ENCODE assay signal across 1 cellular context in genomic region chr7:71633571-71634008, GRCh38.
TF ChIP-seq lines count a peak whose summit lies in the region.

No MANE protein-coding gene starts in this region.

TF ChIP-seq in HepG2, 621 proteins besides CTCF, POLR2A, EP300 and RAD21 (continued from another document):
- peak; percentile 52; the same call in 1 of the 2 replicates for TF ChIP-seq ATF3 (CRISPR knock-in tag; IDR thresholded peaks at IDR 0.05)
- TF ChIP-seq, protein P1, sequence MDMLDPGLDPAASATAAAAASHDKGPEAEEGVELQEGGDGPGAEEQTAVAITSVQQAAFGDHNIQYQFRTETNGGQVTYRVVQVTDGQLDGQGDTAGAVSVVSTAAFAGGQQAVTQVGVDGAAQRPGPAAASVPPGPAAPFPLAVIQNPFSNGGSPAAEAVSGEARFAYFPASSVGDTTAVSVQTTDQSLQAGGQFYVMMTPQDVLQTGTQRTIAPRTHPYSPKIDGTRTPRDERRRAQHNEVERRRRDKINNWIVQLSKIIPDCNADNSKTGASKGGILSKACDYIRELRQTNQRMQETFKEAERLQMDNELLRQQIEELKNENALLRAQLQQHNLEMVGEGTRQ (IDR thresholded peaks at IDR 0.05; ENCODE audit: low read depth, low read length), result no peak
- TF ChIP-seq, protein P1 (CRISPR knock-in tag; IDR thresholded peaks at IDR 0.05; ENCODE audit: borderline replicate concordance), result no peak
- TF ChIP-seq SMARCE1 (IDR thresholded peaks at IDR 0.05; ENCODE audit: borderline replicate concordance), result no peak
- no peak for TF ChIP-seq ZZZ3 (CRISPR knock-in tag; IDR thresholded peaks at IDR 0.05; ENCODE audit: borderline replicate concordance)
- TF ChIP-seq ZBTB25 (CRISPR knock-in tag; IDR thresholded peaks at IDR 0.05), result no peak
- TF ChIP-seq YY1 (IDR thresholded peaks at IDR 0.05; ENCODE audit: insufficient read depth, insufficient replicate concordance, low read depth, low read length), result no peak
- no peak for TF ChIP-seq GABPA (IDR thresholded peaks at IDR 0.05; ENCODE audit: low read depth, low read length)
- TF ChIP-seq GABPA (CRISPR knock-in tag; IDR thresholded peaks at IDR 0.05; ENCODE audit: low read depth), result peak; percentile 65
- TF ChIP-seq ZNF382 (CRISPR knock-in tag; IDR thresholded peaks at IDR 0.05; ENCODE audit: borderline replicate concordance), result no peak
- TF ChIP-seq ETV6 (CRISPR knock-in tag; conservative IDR thresholded peaks at IDR 0.05), result no peak
- TF ChIP-seq MIER2 (CRISPR knock-in tag; IDR thresholded peaks at IDR 0.05), result no peak
- TF ChIP-seq, protein P2, sequence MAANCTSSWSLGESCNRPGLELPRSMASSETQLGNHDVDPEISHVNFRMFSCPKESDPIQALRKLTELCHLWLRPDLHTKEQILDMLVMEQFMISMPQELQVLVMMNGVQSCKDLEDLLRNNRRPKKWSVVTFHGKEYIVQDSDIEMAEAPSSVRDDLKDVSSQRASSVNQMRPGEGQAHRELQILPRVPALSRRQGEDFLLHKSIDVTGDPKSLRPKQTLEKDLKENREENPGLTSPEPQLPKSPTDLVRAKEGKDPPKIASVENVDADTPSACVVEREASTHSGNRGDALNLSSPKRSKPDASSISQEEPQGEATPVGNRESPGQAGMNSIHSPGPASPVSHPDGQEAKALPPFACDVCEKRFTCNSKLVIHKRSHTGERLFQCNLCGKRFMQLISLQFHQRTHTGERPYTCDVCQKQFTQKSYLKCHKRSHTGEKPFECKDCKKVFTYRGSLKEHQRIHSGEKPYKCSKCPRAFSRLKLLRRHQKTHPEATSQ (CRISPR knock-in tag; IDR thresholded peaks at IDR 0.05; ENCODE audit: borderline replicate concordance), result no peak
- TF ChIP-seq FOXO4 (CRISPR knock-in tag; conservative IDR thresholded peaks at IDR 0.05), result no peak
- TF ChIP-seq MIXL1 (CRISPR knock-in tag; IDR thresholded peaks at IDR 0.05), result no peak
- TF ChIP-seq ARID5B (CRISPR knock-in tag; IDR thresholded peaks at IDR 0.05), result peak; percentile 54
- TF ChIP-seq FOSL2 (CRISPR knock-in tag; IDR thresholded peaks at IDR 0.05), result peak; percentile 93
- TF ChIP-seq ZNF350 (CRISPR knock-in tag; IDR thresholded peaks at IDR 0.05; ENCODE audit: borderline replicate concordance, low read depth), result no peak
- TF ChIP-seq GABPB1 (CRISPR knock-in tag; IDR thresholded peaks at IDR 0.05), result peak; percentile 49; the same call in 1 of the 2 replicates
- no peak for TF ChIP-seq GZF1 (CRISPR knock-in tag; IDR thresholded peaks at IDR 0.05)
- TF ChIP-seq ZNF782 (CRISPR knock-in tag; IDR thresholded peaks at IDR 0.05; ENCODE audit: borderline replicate concordance), result no peak
- no peak for TF ChIP-seq MXD4 (CRISPR knock-in tag; IDR thresholded peaks at IDR 0.05)
- no peak for TF ChIP-seq ZNF564 (CRISPR knock-in tag; IDR thresholded peaks at IDR 0.05)
- TF ChIP-seq AKAP8 (CRISPR knock-in tag; IDR thresholded peaks at IDR 0.05), result no peak
- TF ChIP-seq ZBTB49 (CRISPR knock-in tag; IDR thresholded peaks at IDR 0.05; ENCODE audit: borderline replicate concordance), result no peak
- no peak for TF ChIP-seq ZNF724P (CRISPR knock-in tag; IDR thresholded peaks at IDR 0.05; ENCODE audit: borderline replicate concordance)
- no peak for TF ChIP-seq KDM5A (IDR thresholded peaks at IDR 0.05; ENCODE audit: borderline replicate concordance, low read length)
- TF ChIP-seq GFI1 (CRISPR knock-in tag; IDR thresholded peaks at IDR 0.05; ENCODE audit: borderline replicate concordance), result no peak
- TF ChIP-seq CREB1 (IDR thresholded peaks at IDR 0.05), result no peak
- peak; percentile 24; the same call in 1 of the 2 replicates for TF ChIP-seq CREB1 (CRISPR knock-in tag; IDR thresholded peaks at IDR 0.05)
- TF ChIP-seq PLRG1 (conservative IDR thresholded peaks at IDR 0.05), result no peak
- peak; percentile 67; the same call in 1 of the 2 replicates for TF ChIP-seq FOSL1 (CRISPR knock-in tag; IDR thresholded peaks at IDR 0.05; ENCODE audit: borderline replicate concordance)
- 0 out of 2 replicates have a peak, but pooled peaks have one; percentile 24 for TF ChIP-seq MED1 (CRISPR knock-in tag; IDR thresholded peaks at IDR 0.05)
- no peak for TF ChIP-seq CBX5 (CRISPR knock-in tag; IDR thresholded peaks at IDR 0.05; ENCODE audit: borderline replicate concordance)
- no peak for TF ChIP-seq RFXAP (CRISPR knock-in tag; IDR thresholded peaks at IDR 0.05; ENCODE audit: borderline replicate concordance)
- TF ChIP-seq SMAD1 (CRISPR knock-in tag; IDR thresholded peaks at IDR 0.05; ENCODE audit: borderline replicate concordance, low read depth), result no peak
- TF ChIP-seq, protein P3, sequence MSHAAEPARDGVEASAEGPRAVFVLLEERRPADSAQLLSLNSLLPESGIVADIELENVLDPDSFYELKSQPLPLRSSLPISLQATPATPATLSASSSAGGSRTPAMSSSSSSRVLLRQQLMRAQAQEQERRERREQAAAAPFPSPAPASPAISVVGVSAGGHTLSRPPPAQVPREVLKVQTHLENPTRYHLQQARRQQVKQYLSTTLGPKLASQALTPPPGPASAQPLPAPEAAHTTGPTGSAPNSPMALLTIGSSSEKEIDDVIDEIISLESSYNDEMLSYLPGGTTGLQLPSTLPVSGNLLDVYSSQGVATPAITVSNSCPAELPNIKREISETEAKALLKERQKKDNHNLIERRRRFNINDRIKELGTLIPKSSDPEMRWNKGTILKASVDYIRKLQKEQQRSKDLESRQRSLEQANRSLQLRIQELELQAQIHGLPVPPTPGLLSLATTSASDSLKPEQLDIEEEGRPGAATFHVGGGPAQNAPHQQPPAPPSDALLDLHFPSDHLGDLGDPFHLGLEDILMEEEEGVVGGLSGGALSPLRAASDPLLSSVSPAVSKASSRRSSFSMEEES (CRISPR knock-in tag; IDR thresholded peaks at IDR 0.05), result no peak
- no peak for TF ChIP-seq SUZ12 (IDR thresholded peaks at IDR 0.05; ENCODE audit: low read depth, low read length)
- no peak for TF ChIP-seq RBFOX2 (IDR thresholded peaks at IDR 0.05; ENCODE audit: low read depth, low read length)
- no peak for TF ChIP-seq AGO2 (optimal IDR thresholded peaks at IDR 0.05; ENCODE audit: low read depth, low read length)
- TF ChIP-seq, protein P4, sequence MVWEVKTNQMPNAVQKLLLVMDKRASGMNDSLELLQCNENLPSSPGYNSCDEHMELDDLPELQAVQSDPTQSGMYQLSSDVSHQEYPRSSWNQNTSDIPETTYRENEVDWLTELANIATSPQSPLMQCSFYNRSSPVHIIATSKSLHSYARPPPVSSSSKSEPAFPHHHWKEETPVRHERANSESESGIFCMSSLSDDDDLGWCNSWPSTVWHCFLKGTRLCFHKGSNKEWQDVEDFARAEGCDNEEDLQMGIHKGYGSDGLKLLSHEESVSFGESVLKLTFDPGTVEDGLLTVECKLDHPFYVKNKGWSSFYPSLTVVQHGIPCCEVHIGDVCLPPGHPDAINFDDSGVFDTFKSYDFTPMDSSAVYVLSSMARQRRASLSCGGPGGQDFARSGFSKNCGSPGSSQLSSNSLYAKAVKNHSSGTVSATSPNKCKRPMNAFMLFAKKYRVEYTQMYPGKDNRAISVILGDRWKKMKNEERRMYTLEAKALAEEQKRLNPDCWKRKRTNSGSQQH (CRISPR knock-in tag; IDR thresholded peaks at IDR 0.05; ENCODE audit: low read depth), result no peak
- TF ChIP-seq, protein P5, sequence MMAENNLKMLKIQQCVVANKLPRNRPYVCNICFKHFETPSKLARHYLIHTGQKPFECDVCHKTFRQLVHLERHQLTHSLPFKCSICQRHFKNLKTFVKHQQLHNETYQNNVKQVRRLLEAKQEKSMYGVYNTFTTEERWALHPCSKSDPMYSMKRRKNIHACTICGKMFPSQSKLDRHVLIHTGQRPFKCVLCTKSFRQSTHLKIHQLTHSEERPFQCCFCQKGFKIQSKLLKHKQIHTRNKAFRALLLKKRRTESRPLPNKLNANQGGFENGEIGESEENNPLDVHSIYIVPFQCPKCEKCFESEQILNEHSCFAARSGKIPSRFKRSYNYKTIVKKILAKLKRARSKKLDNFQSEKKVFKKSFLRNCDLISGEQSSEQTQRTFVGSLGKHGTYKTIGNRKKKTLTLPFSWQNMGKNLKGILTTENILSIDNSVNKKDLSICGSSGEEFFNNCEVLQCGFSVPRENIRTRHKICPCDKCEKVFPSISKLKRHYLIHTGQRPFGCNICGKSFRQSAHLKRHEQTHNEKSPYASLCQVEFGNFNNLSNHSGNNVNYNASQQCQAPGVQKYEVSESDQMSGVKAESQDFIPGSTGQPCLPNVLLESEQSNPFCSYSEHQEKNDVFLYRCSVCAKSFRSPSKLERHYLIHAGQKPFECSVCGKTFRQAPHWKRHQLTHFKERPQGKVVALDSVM (CRISPR knock-in tag; IDR thresholded peaks at IDR 0.05), result no peak
- no peak for TF ChIP-seq ZNF768 (CRISPR knock-in tag; IDR thresholded peaks at IDR 0.05)
- no peak for TF ChIP-seq SALL2 (CRISPR knock-in tag; IDR thresholded peaks at IDR 0.05)
- TF ChIP-seq ZBTB7A (CRISPR knock-in tag; IDR thresholded peaks at IDR 0.05), result no peak
- no peak for TF ChIP-seq ZNF746 (CRISPR knock-in tag; IDR thresholded peaks at IDR 0.05)
- no peak for TF ChIP-seq HNRNPH1 (optimal IDR thresholded peaks at IDR 0.05; ENCODE audit: low read depth, low read length)
- no peak for TF ChIP-seq ZNF205 (CRISPR knock-in tag; IDR thresholded peaks at IDR 0.05)
- no peak for TF ChIP-seq MEIS1 (CRISPR knock-in tag; IDR thresholded peaks at IDR 0.05; ENCODE audit: borderline replicate concordance)
- TF ChIP-seq ZNF781 (CRISPR knock-in tag; IDR thresholded peaks at IDR 0.05; ENCODE audit: borderline replicate concordance, not compliant biosample characterization), result no peak
